ENCODE assay signal across 8 cellular contexts in genomic region chr6:127119361-127120108, GRCh38. TPM values are rescaled to one million over a fixed set of nuclear protein-coding genes. Genes with fewer than 3 reads are reported as not detected.
DNase-seq lines count a peak whose midpoint lies in the region; ATAC-seq, FAIRE-seq and TF ChIP-seq lines count a peak whose summit lies in the region.

No MANE protein-coding gene starts in this region.

- WGBS in adrenal gland, 4 donors = 0 to 4% (median 1%) methylated on average over 9 to 70 of the region's 70 CpGs
- 1 to 2% (median 1%) methylated on average over 30 to 70 of the region's 70 CpGs for WGBS in stomach, 5 donors

- peak in 1 of 5 donors; percentile 27 for DNase-seq in CD4-positive, alpha-beta memory T cell
- DNase-seq in HK-2 (ENCODE audit: unreplicated experiment) = peak; percentile 58
- DNase-seq in adrenal gland = no peak
- DNase-seq in keratinocyte (ENCODE audit: low read depth, low spot score) = no peak
- peak; percentile 25 for DNase-seq in stomach
- DNase-seq in erythroblast (lab: John Stamatoyannopoulos, UW) = no peak
- no peak for DNase-seq in hepatic stellate cell (ENCODE audit: low spot score)

- H3K36me3 Mint-ChIP-seq in CD4-positive, alpha-beta memory T cell = no peaks in the 10 kb centered on the region

- no peak overlapping the region for H3K27ac Mint-ChIP-seq in CD4-positive, alpha-beta memory T cell

- FAIRE-seq in keratinocyte (lab: Jason Lieb, UNC) = no peak

- no peaks in the 10 kb centered on the region for H3K36me3 ChIP-seq in CD4-positive, alpha-beta memory T cell (ENCODE audit: insufficient read depth, low read length)
- no peaks in the 10 kb centered on the region for H3K36me3 ChIP-seq in adrenal gland (replicated peaks in 1 of 2)
- H3K36me3 ChIP-seq in keratinocyte (ENCODE audit: control insufficient read depth in 2 of 2, extremely low read depth in 1 of 2, insufficient read depth in 2 of 2, low read length in 2 of 2) = no peaks in the 10 kb centered on the region
- no peaks in the 10 kb centered on the region for H3K36me3 ChIP-seq in stomach

- dilution Hi-C loops in keratinocyte (cut with MboI; ENCODE audit: extremely low pct_ligation_motif_present, low sequenced_read_pairs) = no loop called here

- H3K27me3 Mint-ChIP-seq in CD4-positive, alpha-beta memory T cell = peaks cover 46 to 53% of the 10 kb centered on the region in 2 donors

- H3K27me3 ChIP-seq in CD4-positive, alpha-beta memory T cell (ENCODE audit: insufficient read depth, low read length) = peaks cover 16% of the 10 kb centered on the region
- peaks cover 21% of the 10 kb centered on the region for H3K27me3 ChIP-seq in adrenal gland
- peaks cover 63% of the 10 kb centered on the region for H3K27me3 ChIP-seq in keratinocyte (ENCODE audit: control insufficient read depth, extremely low read depth, insufficient read depth, low read length)
- H3K27me3 ChIP-seq in stomach = peaks cover 10 to 69% (median 46%) of the 10 kb centered on the region in 3 donors

- no peak for TF ChIP-seq EP300 in stomach (IDR thresholded peaks at IDR 0.05)

- H3K4me1 Mint-ChIP-seq in CD4-positive, alpha-beta memory T cell = peaks cover 13 to 35% (median 23%) of the 10 kb centered on the region in 4 donors

- peaks cover 14% of the 10 kb centered on the region for H3K4me1 ChIP-seq in CD4-positive, alpha-beta memory T cell (ENCODE audit: insufficient read depth, low read length)
- H3K4me1 ChIP-seq in adrenal gland (replicated peaks in 1 of 2) (no peaks in the 10 kb centered on the region), keratinocyte (ENCODE audit: control insufficient read depth, extremely low read depth, insufficient read depth, low read length) (peaks cover 9% of the 10 kb centered on the region), stomach (peaks cover 23 to 46% (median 37%) of the 10 kb centered on the region in 4 donors)

- peak overlapping the region; percentile 46 to 82 (median 66) for H3K4me3 Mint-ChIP-seq in CD4-positive, alpha-beta memory T cell

- H3K9me3 ChIP-seq in CD4-positive, alpha-beta memory T cell (ENCODE audit: control insufficient read depth in 1 of 2, low read length in 2 of 2) = no peaks in the 10 kb centered on the region
- no peaks in the 10 kb centered on the region for H3K9me3 ChIP-seq in adrenal gland (replicated peaks in 1 of 3)
- H3K9me3 ChIP-seq in keratinocyte (ENCODE audit: control insufficient read depth, low read depth, low read length) = no peaks in the 10 kb centered on the region
- no peaks in the 10 kb centered on the region for H3K9me3 ChIP-seq in stomach

- H2AFZ ChIP-seq in keratinocyte (ENCODE audit: control insufficient read depth, low read length) = no peak overlapping the region

- CTCF ChIA-PET in CD4-positive, alpha-beta memory T cell (lab: Charles Lee; ENCODE audit: partially characterized antibody) = no interaction called here

- no peak overlapping the region for H3K9ac ChIP-seq in keratinocyte (ENCODE audit: control insufficient read depth, extremely low read depth, insufficient read depth, low read length)

- POLR2A ChIA-PET in CD4-positive, alpha-beta memory T cell (lab: Charles Lee; ENCODE audit: partially characterized antibody) = no interaction called here

- H3K79me2 ChIP-seq in keratinocyte (ENCODE audit: control insufficient read depth, insufficient read depth, low read length) = no peaks in the 10 kb centered on the region

- peak; percentile 70 for ATAC-seq in GM19438 (IDR thresholded peaks at IDR 0.05; ENCODE audit: low read depth, unreplicated experiment)

- H4K20me1 ChIP-seq in keratinocyte (ENCODE audit: control insufficient read depth, extremely low read depth, insufficient read depth, low read length) = no peaks in the 10 kb centered on the region

- TF ChIP-seq POLR2A in adrenal gland (IDR thresholded peaks at IDR 0.05) = no peak
- TF ChIP-seq POLR2A in stomach (IDR thresholded peaks at IDR 0.05) = no peak
- TF ChIP-seq POLR2A in erythroblast (IDR thresholded peaks at IDR 0.05; ENCODE audit: low read length) = no peak

- peak overlapping the region; percentile 69 for H3K4me2 ChIP-seq in keratinocyte (ENCODE audit: control insufficient read depth, extremely low read depth, insufficient read depth, low read depth, low read length)

- no peaks in the 10 kb centered on the region for H3K9me3 Mint-ChIP-seq in CD4-positive, alpha-beta memory T cell

- no peaks in the 10 kb centered on the region for H3K9me1 ChIP-seq in keratinocyte (ENCODE audit: control insufficient read depth, extremely low read depth, insufficient read depth, low read length)

- no peak overlapping the region for H3K27ac ChIP-seq in CD4-positive, alpha-beta memory T cell (ENCODE audit: low read depth, low read length)
- H3K27ac ChIP-seq in adrenal gland (peak overlapping the region in 3 of 5 donors; percentile 2 to 83 (median 26)), keratinocyte (ENCODE audit: control insufficient read depth, insufficient read depth, low read length) (no peak overlapping the region), stomach (peak overlapping the region in 4 of 5 donors; percentile 62 to 89 (median 74))

- intact Hi-C loops in CD4-positive, alpha-beta memory T cell (cut with micrococcal nuclease) = loop anchor here (2.0 kb wide), 1 partner anchor 1809 kb away; no protein-coding TSS in a partner anchor
- intact Hi-C loops in adrenal gland (cut with DNase I) = no loop called here
- intact Hi-C loops in stomach (cut with DNase I; ENCODE audit: low total_unique reads) = no loop called here

- no peak overlapping the region for H3K4me3 ChIP-seq in CD4-positive, alpha-beta memory T cell (ENCODE audit: low read length in 2 of 2)
- H3K4me3 ChIP-seq in adrenal gland (peak overlapping the region in 1 of 4 donors; percentile 57), keratinocyte (ENCODE audit: control insufficient read depth in 2 of 3, extremely low read depth in 1 of 3, insufficient read depth in 2 of 3, low read depth in 1 of 3, low read length in 3 of 3) (peak overlapping the region in 1 of 3 experiments; percentile 57), stomach (peak overlapping the region; percentile 57 to 61 (median 60))

- TF ChIP-seq CTCF in adrenal gland (IDR thresholded peaks at IDR 0.05) (no peak), keratinocyte (optimal IDR thresholded peaks at IDR 0.05 in 1 of 3, IDR thresholded peaks at IDR 0.05 in 1 of 3, conservative IDR thresholded peaks at IDR 0.05 in 1 of 3; ENCODE audit: extremely low read depth in 1 of 3, insufficient read depth in 2 of 3, low read length in 3 of 3) (no peak), stomach (IDR thresholded peaks at IDR 0.05) (no peak)

RNA-seq across cellular contexts. Expression of gene RSPO3, which starts 1.1 kb away (rescaled TPM):
- not detected for total RNA-seq in CD4-positive, alpha-beta memory T cell
- polyA plus RNA-seq in CD4-positive, alpha-beta memory T cell = not detected
- total RNA-seq in adrenal gland (10 to 100 TPM in 5 of 8 donors, 1 to 10 TPM in 3; 3.2 to 36.5 (median 13.2) TPM), stomach (10 to 100 TPM in 1 of 5 donors, 1 to 10 TPM in 4; 2.0 to 59.5 (median 8.4) TPM)
- polyA plus RNA-seq in adrenal gland (10 to 100 TPM; 22.8 to 26.0 (median 24.3) TPM), keratinocyte (not detected in 3 replicates), stomach (10 to 100 TPM in 1 of 3 donors, 1 to 10 TPM in 2; 4.9 to 15.4 (median 5.2) TPM)
- not detected for polyA plus RNA-seq in keratinocyte (2011; ENCODE audit: low read depth)
- polyA plus RNA-seq in keratinocyte (2011; cell fraction: cytosol; rRNA removed) = not detected in 2 replicates
- polyA plus RNA-seq in keratinocyte (2011; cell fraction: nucleus; rRNA removed) = not detected in 2 replicates
- polyA plus RNA-seq in keratinocyte (2012; ENCODE audit: low replicate concordance) = not detected in 2 replicates
- polyA minus RNA-seq in keratinocyte = not detected in 3 replicates
- not detected for polyA minus RNA-seq in keratinocyte (2011; cell fraction: cytosol; rRNA and poly(A)+ RNA removed)
- not detected in 2 replicates for polyA minus RNA-seq in keratinocyte (2011; cell fraction: nucleus; rRNA and poly(A)+ RNA removed)

Comparison
In these comparisons a context has a peak if more than half of its experiments do, and no peak if none do; other contexts are left out.
1. DNase-seq: peak in HK-2 (single experiment) and stomach (single experiment); none in adrenal gland (0 of 7), keratinocyte (single experiment), erythroblast (0 of 2) and hepatic stellate cell (single experiment).
2. H3K27ac ChIP-seq: peak in adrenal gland (3 of 5) and stomach (4 of 5); none in CD4-positive, alpha-beta memory T cell (single experiment) and keratinocyte (single experiment).
3. H3K4me3 ChIP-seq: peak in stomach (4 of 4); none in CD4-positive, alpha-beta memory T cell (0 of 2).